ENCODE assay signal across 24 cellular contexts in the genomic region with DNA sequence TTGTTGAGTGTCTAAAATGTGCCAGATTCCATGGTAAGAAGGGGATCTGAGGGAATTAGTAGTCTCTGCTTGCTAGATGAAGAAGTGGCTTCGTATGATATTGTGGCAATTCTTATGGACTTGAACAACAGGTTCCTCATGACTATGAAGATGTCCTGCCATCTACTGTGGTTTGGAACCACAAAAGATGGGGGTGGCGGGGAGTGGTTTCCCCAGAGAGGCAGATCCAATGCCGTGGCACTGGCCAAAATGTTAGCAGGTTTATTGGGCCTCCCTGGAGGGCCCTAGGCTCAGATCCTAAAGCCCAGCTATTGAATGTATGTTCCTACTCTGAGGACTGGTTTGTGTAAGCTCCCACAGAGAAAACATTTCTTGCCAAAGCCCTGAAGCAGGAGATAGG.
"Had no signal": no experiment of that assay in that cellular context is flagged by ENCODE, and none has a peak within 500 bp of the region (broad histone marks: within the 10 kb centered on the region; RNA-seq: fewer than 3 reads in every experiment).

No MANE protein-coding gene starts in this region.

- H3K4me1 ChIP-seq: gastrocnemius medialis, parathyroid adenoma, right lobe of liver, stomach, thyroid gland had no signal

- H3K4me3 Mint-ChIP-seq: memory B cell; naive B cell; natural killer cell treated with Interleukin-12 subunit alpha and Interleukin-12 subunit beta and Interleukin-15 and Interleukin-18, amount 100 ng/mL, for 72 hours; neural progenitor cell had no signal

- H3K36me3 ChIP-seq: gastrocnemius medialis, neural progenitor cell, right lobe of liver, stomach, thyroid gland had no signal

- H3K36me3 Mint-ChIP-seq: memory B cell; naive B cell; natural killer cell treated with Interleukin-12 subunit alpha and Interleukin-12 subunit beta and Interleukin-15 and Interleukin-18, amount 100 ng/mL, for 72 hours; neural progenitor cell had no signal

- H3K9me3 Mint-ChIP-seq: natural killer cell treated with Interleukin-12 subunit alpha and Interleukin-12 subunit beta and Interleukin-15 and Interleukin-18, amount 100 ng/mL, for 72 hours; neural progenitor cell had no signal

- H3K27ac Mint-ChIP-seq: memory B cell; naive B cell; natural killer cell treated with Interleukin-12 subunit alpha and Interleukin-12 subunit beta and Interleukin-15 and Interleukin-18, amount 100 ng/mL, for 72 hours; neural progenitor cell; progenitor cell of endocrine pancreas had no signal

- ATAC-seq: gastrocnemius medialis; left lobe of liver; natural killer cell treated with Interleukin-12 subunit alpha and Interleukin-12 subunit beta and Interleukin-15 and Interleukin-18, amount 100 ng/mL, for 72 hours; right lobe of liver had no signal

- H3K27me3 Mint-ChIP-seq: progenitor cell of endocrine pancreas had no signal

- DNase-seq: effector CD4-positive, alpha-beta T cell; foreskin fibroblast; gastrocnemius medialis; head of caudate nucleus; kidney; naive B cell; right lobe of liver; stimulated activated CD4-positive, alpha-beta T cell treated with anti-CD3 and anti-CD28 coated beads, Interleukin-12 subunit alpha, Interleukin-12 subunit beta, amount 100 ng/mL, for 4 hours; stimulated activated CD4-positive, alpha-beta T cell treated with anti-CD3 and anti-CD28 coated beads, Interleukin-1b, Interleukin-23, amount 100 ng/mL, for 48 hours; stimulated activated CD4-positive, alpha-beta T cell treated with anti-CD3 and anti-CD28 coated beads, Interleukin-4, amount 100 ng/mL, for 1 hour; stimulated activated CD8-positive, alpha-beta memory T cell treated with anti-CD3 and anti-CD28 coated beads, Interleukin-4, amount 100 ng/mL, for 48 hours; stimulated activated naive CD4-positive, alpha-beta T cell; stomach; thyroid gland; trophoblast cell had no signal

- H3K27me3 ChIP-seq: gastrocnemius medialis, neural progenitor cell, right lobe of liver, stomach, thyroid gland had no signal

- H3K9me3 ChIP-seq: gastrocnemius medialis, right lobe of liver, stomach, thyroid gland had no signal

- H3K4me1 Mint-ChIP-seq: memory B cell, naive B cell, neural progenitor cell had no signal

- H3K4me3 ChIP-seq: coronary artery, gastrocnemius medialis, lung, neural progenitor cell, right lobe of liver, smooth muscle cell, stomach, thyroid gland had no signal

- H3K27ac ChIP-seq: coronary artery, gastrocnemius medialis, neural progenitor cell, parathyroid adenoma, right lobe of liver, stomach, thyroid gland had no signal
